In the genomic region with DNA sequence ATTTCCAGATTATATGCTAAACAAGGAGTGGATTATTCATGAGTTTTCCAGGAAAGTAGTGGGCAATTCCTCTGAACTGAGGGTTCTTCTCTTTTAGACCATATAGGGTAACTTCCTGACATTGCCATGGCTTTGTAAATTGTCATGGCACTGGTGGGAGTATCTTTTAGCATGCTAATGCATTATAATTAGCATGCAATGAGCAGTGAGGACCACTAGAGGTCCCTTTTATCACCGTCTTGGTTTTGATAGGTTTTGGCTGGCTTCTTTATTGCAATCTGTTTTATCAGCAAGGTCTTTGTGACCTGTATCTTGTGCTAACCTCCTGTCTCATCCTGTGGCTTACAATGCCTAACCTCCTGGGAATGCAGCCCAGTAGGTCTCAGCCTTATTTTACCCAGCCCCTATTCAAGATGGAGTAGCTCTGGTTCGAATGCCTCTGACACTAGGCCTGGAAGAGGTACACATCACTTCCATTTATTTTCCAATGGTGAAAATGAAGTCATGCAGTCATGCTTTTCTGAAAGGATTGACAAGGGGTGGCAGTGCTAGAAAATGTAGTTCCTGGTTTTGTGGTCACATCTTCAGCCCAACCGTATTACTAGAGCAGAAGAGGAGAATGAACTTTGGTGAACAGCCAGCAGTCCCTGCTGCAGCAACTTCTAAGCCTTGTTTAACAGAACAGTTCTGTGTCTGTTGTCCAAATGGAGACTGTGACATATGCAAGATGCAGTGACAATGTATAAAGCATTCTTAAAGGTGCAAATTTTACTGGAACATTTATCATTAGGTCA, we compare ENCODE assay signal across 8 cellular contexts.
DNase-seq lines count a peak whose midpoint lies in the region; ATAC-seq, FAIRE-seq and TF ChIP-seq lines count a peak whose summit lies in the region.

No MANE protein-coding gene starts in this region.

- TF ChIP-seq CTCF in AG10803 (conservative IDR thresholded peaks at IDR 0.05; ENCODE audit: low read length) (peak; percentile 49), RWPE1 (conservative IDR thresholded peaks at IDR 0.05; ENCODE audit: low read depth) (peak; percentile 18; the same call in 1 of the 2 replicates), fibroblast of pulmonary artery (IDR thresholded peaks at IDR 0.05; ENCODE audit: low read length, missing control alignments) (peak; percentile 40)

- no peak for ATAC-seq in GM18870 (IDR thresholded peaks at IDR 0.05; ENCODE audit: unreplicated experiment)
- no peak for ATAC-seq in HG02840 (IDR thresholded peaks at IDR 0.05; ENCODE audit: low FRiP score, unreplicated experiment)

- CTCF ChIA-PET in RWPE1 (lab: Yijun Ruan, JAX): no interaction called here

- FAIRE-seq in GM19239 (lab: Jason Lieb, UNC): peak; percentile 57

- POLR2A ChIA-PET in RWPE1 (lab: Yijun Ruan, JAX; ENCODE audit: low non-redundant PET): no interaction called here

- H3K27ac ChIP-seq in RWPE1: no peak overlapping the region

- DNase-seq in AG10803 (ENCODE audit: low read depth): peak; percentile 9
- DNase-seq in GM19239 (ENCODE audit: insufficient read length, low spot score): no peak
- DNase-seq in RWPE1 (ENCODE audit: low spot score): no peak
- peak; percentile 7 for DNase-seq in fibroblast of pulmonary artery (ENCODE audit: low read depth)
- no peak for DNase-seq in cerebellar nuclear complex (lab: John Stamatoyannopoulos, UW)
- no peak for DNase-seq in stimulated activated CD4-positive, alpha-beta T cell treated with anti-CD3 and anti-CD28 coated beads, Interleukin-15, amount 100 ng/mL, for 24 hours

- H3K4me3 ChIP-seq in AG10803 (ENCODE audit: low read length) (no peak overlapping the region), fibroblast of pulmonary artery (replicated peaks; ENCODE audit: low read depth, low read length) (no peak overlapping the region)

Comparison
In these comparisons a context has a peak if more than half of its experiments do, and no peak if none do; other contexts are left out.
1. DNase-seq: peak in AG10803 (single experiment) and fibroblast of pulmonary artery (single experiment); none in GM19239 (single experiment), RWPE1 (single experiment), cerebellar nuclear complex (0 of 2) and stimulated activated CD4-positive, alpha-beta T cell treated with anti-CD3 and anti-CD28 coated beads, Interleukin-15, amount 100 ng/mL, for 24 hours (single experiment).
2. Peak in every context shown above with its lines, with median percentiles within 50 percentile points of each other: CTCF ChIP-seq.